In the genomic region with DNA sequence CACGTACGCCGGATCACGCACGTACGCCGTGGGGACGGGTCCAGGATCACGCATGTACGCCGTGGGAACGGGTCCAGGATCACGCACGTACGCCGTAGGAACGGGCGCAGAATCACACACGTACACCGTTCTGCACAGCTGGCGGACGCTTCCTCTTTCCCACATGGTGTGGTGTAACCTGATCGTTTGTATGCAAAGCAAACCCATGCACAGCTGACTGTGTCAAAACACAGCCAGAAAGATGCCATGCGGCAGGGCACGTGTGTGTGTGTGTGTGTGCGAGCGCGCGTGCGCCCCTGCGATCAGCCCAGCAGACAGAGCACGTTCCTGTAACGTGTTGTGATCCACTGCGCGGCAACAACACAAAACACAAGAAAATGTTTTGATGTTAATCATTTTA, we compare ENCODE assay signal across 22 cellular contexts.
DNase-seq lines count a peak whose midpoint lies in the region; ATAC-seq and TF ChIP-seq lines count a peak whose summit lies in the region.
"Had no signal": no experiment of that assay in that cellular context is flagged by ENCODE, and none has a peak within 500 bp of the region (broad histone marks: within the 10 kb centered on the region; RNA-seq: fewer than 3 reads in every experiment).

No MANE protein-coding gene starts in this region.

- peak overlapping the region; percentile 45 for H3K27ac ChIP-seq in 22Rv1
- H3K27ac ChIP-seq: A549; BLaER1 treated with 17β-estradiol and CSF1 and Interleukin-3, amounts not matched to agents 10 nM and 100 nM; Peyer's patch had no signal

- ATAC-seq in HG03520 (IDR thresholded peaks at IDR 0.05; ENCODE audit: unreplicated experiment) = no peak
- ATAC-seq: A549; CD8-positive, alpha-beta T cell; GM23338 had no signal

- DNase-seq in NCI-H1694 treated with DMSO at 0.1 percent for 48 hours (lab: John Stamatoyannopoulos, UW) (peak; percentile 71), NCI-H526 treated with DMSO at 0.1 percent for 48 hours (lab: John Stamatoyannopoulos, UW) (peak; percentile 84), mesenteric fat pad (ENCODE audit: low spot score) (peak; percentile 62), cerebellum (ENCODE audit: low spot score) (no peak), pons (ENCODE audit: low spot score) (no peak), NCI-H146 (lab: John Stamatoyannopoulos, UW) (no peak)
- DNase-seq: Calu3; CD8-positive, alpha-beta T cell; GF-D8; NCI-H1417 treated with DMSO at 0.1 percent for 48 hours; NCI-H2107; NCI-H226; NCI-H69; NK-92 treated with Interleukin-12 subunit alpha and Interleukin-12 subunit beta, amount 100 ng/mL, for 24 hours; Peyer's patch; Right ventricle myocardium superior; SW 1271 had no signal

- no peak for TF ChIP-seq CTCF in 22Rv1 (IDR thresholded peaks at IDR 0.05)

Comparison
In these comparisons a context has a peak if more than half of its experiments do, and no peak if none do; other contexts are left out.
1. DNase-seq: peak in NCI-H1694 treated with DMSO at 0.1 percent for 48 hours (single experiment), NCI-H526 treated with DMSO at 0.1 percent for 48 hours (single experiment) and mesenteric fat pad (single experiment); none in cerebellum (single experiment), pons (single experiment) and NCI-H146 (single experiment).